Comparison of ENCODE assay signal across 21 cellular contexts in genomic region chr4:55291227-55291629, GRCh38. TPM values are rescaled to one million over a fixed set of nuclear protein-coding genes. Genes with fewer than 3 reads are reported as not detected.
DNase-seq lines count a peak whose midpoint lies in the region; ATAC-seq, FAIRE-seq and TF ChIP-seq lines count a peak whose summit lies in the region.
"Had no signal": no experiment of that assay in that cellular context is flagged by ENCODE, and none has a peak within 500 bp of the region (broad histone marks: within the 10 kb centered on the region; RNA-seq: fewer than 3 reads in every experiment).

No MANE protein-coding gene starts in this region.

- peak; percentile 85 for DNase-seq in Right ventricle myocardium inferior (ENCODE audit: missing footprints)
- no peak for DNase-seq in cardiac septum (ENCODE audit: low spot score)
- DNase-seq in fibroblast of lung (ENCODE audit: low read depth in 2 of 2): peak; percentile 14 to 39
- no peak for DNase-seq in keratinocyte (ENCODE audit: low read depth, low spot score)
- DNase-seq in T-helper 2 cell treated with Interferon-gamma antibody and Interleukin-4, amounts not matched to agents 5 μg/mL and 100 μg/mL, for 36 hours (ENCODE audit: low spot score): no peak
- DNase-seq in OCI-M2 (lab: John Stamatoyannopoulos, UW; ENCODE audit: unreplicated experiment): no peak
- DNase-seq in dorsolateral prefrontal cortex: no peak
- DNase-seq: 8988T; activated naive CD8-positive, alpha-beta T cell treated with anti-CD3 and anti-CD28 coated beads, Interleukin-2, amount 10 ng/mL, durations not matched to agents 7 days and 5 days; GDM1; HCEC 1CT; IMR-90; NCI-H146; NCI-H2171 treated with DMSO at 0.1 percent for 48 hours; right lobe of liver; upper lobe of left lung had no signal

- H3K36me3 ChIP-seq in fibroblast of lung (ENCODE audit: control insufficient read depth, insufficient read depth, low read length) (no peaks in the 10 kb centered on the region), keratinocyte (ENCODE audit: control insufficient read depth in 2 of 2, extremely low read depth in 1 of 2, insufficient read depth in 2 of 2, low read length in 2 of 2) (no peaks in the 10 kb centered on the region)
- H3K36me3 ChIP-seq: BLaER1 treated with 17β-estradiol and CSF1 and Interleukin-3, amounts not matched to agents 10 nM and 100 nM; right lobe of liver; upper lobe of left lung had no signal

- no peaks in the 10 kb centered on the region for H3K27me3 Mint-ChIP-seq in T-helper 2 cell treated with Interferon-gamma antibody and Interleukin-4, amounts not matched to agents 5 μg/mL and 100 μg/mL, for 36 hours (ENCODE audit: low read depth)
- H3K27me3 Mint-ChIP-seq: activated naive CD8-positive, alpha-beta T cell treated with anti-CD3 and anti-CD28 coated beads, Interleukin-2, amount 10 ng/mL, durations not matched to agents 7 days and 5 days had no signal

- H2AFZ ChIP-seq in fibroblast of lung (ENCODE audit: low read length): no peak overlapping the region
- no peak overlapping the region for H2AFZ ChIP-seq in keratinocyte (ENCODE audit: control insufficient read depth, low read length)

- H3K79me2 ChIP-seq in fibroblast of lung (ENCODE audit: control insufficient read depth, insufficient read depth, low read length) (no peaks in the 10 kb centered on the region), keratinocyte (ENCODE audit: control insufficient read depth, insufficient read depth, low read length) (no peaks in the 10 kb centered on the region)

- H4K20me1 ChIP-seq in fibroblast of lung (ENCODE audit: control insufficient read depth, extremely low read depth, insufficient read depth, low read length): no peaks in the 10 kb centered on the region
- no peaks in the 10 kb centered on the region for H4K20me1 ChIP-seq in keratinocyte (ENCODE audit: control insufficient read depth, extremely low read depth, insufficient read depth, low read length)
- H4K20me1 ChIP-seq: BLaER1 treated with 17β-estradiol and CSF1 and Interleukin-3, amounts not matched to agents 10 nM and 100 nM had no signal

- no peaks in the 10 kb centered on the region for H3K4me1 Mint-ChIP-seq in T-helper 2 cell treated with Interferon-gamma antibody and Interleukin-4, amounts not matched to agents 5 μg/mL and 100 μg/mL, for 36 hours (ENCODE audit: low read depth)
- H3K4me1 Mint-ChIP-seq: activated naive CD8-positive, alpha-beta T cell treated with anti-CD3 and anti-CD28 coated beads, Interleukin-2, amount 10 ng/mL, durations not matched to agents 7 days and 5 days had no signal

- no peak overlapping the region for H3K27ac ChIP-seq in fibroblast of lung (ENCODE audit: insufficient read depth, low read length)
- no peak overlapping the region for H3K27ac ChIP-seq in keratinocyte (ENCODE audit: control insufficient read depth, insufficient read depth, low read length)
- no peak overlapping the region for H3K27ac ChIP-seq in dorsolateral prefrontal cortex
- H3K27ac ChIP-seq: BLaER1 treated with 17β-estradiol and CSF1 and Interleukin-3, amounts not matched to agents 10 nM and 100 nM; right lobe of liver; upper lobe of left lung had no signal

- no peak overlapping the region for H3K9ac ChIP-seq in fibroblast of lung (ENCODE audit: insufficient read depth, low read length)
- H3K9ac ChIP-seq in keratinocyte (ENCODE audit: control insufficient read depth, extremely low read depth, insufficient read depth, low read length): no peak overlapping the region
- H3K9ac ChIP-seq: BLaER1 treated with 17β-estradiol and CSF1 and Interleukin-3, amounts not matched to agents 10 nM and 100 nM had no signal

- H3K4me1 ChIP-seq in fibroblast of lung (ENCODE audit: control insufficient read depth, extremely low read depth, insufficient read depth, low read length) (no peaks in the 10 kb centered on the region), keratinocyte (ENCODE audit: control insufficient read depth, extremely low read depth, insufficient read depth, low read length) (no peaks in the 10 kb centered on the region)
- H3K4me1 ChIP-seq: right lobe of liver, upper lobe of left lung had no signal

- ATAC-seq in Right ventricle myocardium inferior (peak; percentile 89), HG02571 (IDR thresholded peaks at IDR 0.05; ENCODE audit: unreplicated experiment) (no peak)
- ATAC-seq: GM12878, Panc1, right lobe of liver had no signal

- no peak overlapping the region for H3K4me2 ChIP-seq in fibroblast of lung (ENCODE audit: extremely low read depth, insufficient read depth, low read length)
- H3K4me2 ChIP-seq in keratinocyte (ENCODE audit: control insufficient read depth, extremely low read depth, insufficient read depth, low read depth, low read length): no peak overlapping the region
- H3K4me2 ChIP-seq: BLaER1 treated with 17β-estradiol and CSF1 and Interleukin-3, amounts not matched to agents 10 nM and 100 nM had no signal

- H3K9me1 ChIP-seq in keratinocyte (ENCODE audit: control insufficient read depth, extremely low read depth, insufficient read depth, low read length): no peaks in the 10 kb centered on the region

- TF ChIP-seq CTCF in fibroblast of lung (conservative IDR thresholded peaks at IDR 0.05 in 1 of 2, IDR thresholded peaks at IDR 0.05 in 1 of 2; ENCODE audit: low read depth in 1 of 2, low read length in 2 of 2) (no peak), keratinocyte (optimal IDR thresholded peaks at IDR 0.05 in 1 of 3, IDR thresholded peaks at IDR 0.05 in 1 of 3, conservative IDR thresholded peaks at IDR 0.05 in 1 of 3; ENCODE audit: extremely low read depth in 1 of 3, insufficient read depth in 2 of 3, low read length in 3 of 3) (no peak), dorsolateral prefrontal cortex (IDR thresholded peaks at IDR 0.05 in 54 of 56, conservative IDR thresholded peaks at IDR 0.05 in 2 of 56; ENCODE audit: low read depth in 1 of 56, partially characterized antibody in 56 of 56) (no peak)

- H3K4me3 ChIP-seq in fibroblast of lung (replicated peaks in 1 of 4; ENCODE audit: control extremely low read depth in 1 of 4, insufficient read depth in 1 of 4, low read depth in 3 of 4, low read length in 4 of 4) (no peak overlapping the region), keratinocyte (ENCODE audit: control insufficient read depth in 2 of 3, extremely low read depth in 1 of 3, insufficient read depth in 2 of 3, low read depth in 1 of 3, low read length in 3 of 3) (no peak overlapping the region), dorsolateral prefrontal cortex (no peak overlapping the region)
- H3K4me3 ChIP-seq: BLaER1 treated with 17β-estradiol and CSF1 and Interleukin-3, amounts not matched to agents 10 nM and 100 nM; GM12878; right lobe of liver; upper lobe of left lung had no signal

- dilution Hi-C loops in keratinocyte (cut with MboI; ENCODE audit: extremely low pct_ligation_motif_present, low sequenced_read_pairs): no loop called here

- no peaks in the 10 kb centered on the region for H3K36me3 Mint-ChIP-seq in T-helper 2 cell treated with Interferon-gamma antibody and Interleukin-4, amounts not matched to agents 5 μg/mL and 100 μg/mL, for 36 hours (ENCODE audit: low read depth)
- H3K36me3 Mint-ChIP-seq: activated naive CD8-positive, alpha-beta T cell treated with anti-CD3 and anti-CD28 coated beads, Interleukin-2, amount 10 ng/mL, durations not matched to agents 7 days and 5 days had no signal

- H3K9me3 Mint-ChIP-seq in T-helper 2 cell treated with Interferon-gamma antibody and Interleukin-4, amounts not matched to agents 5 μg/mL and 100 μg/mL, for 36 hours: no peaks in the 10 kb centered on the region
- H3K9me3 Mint-ChIP-seq: activated naive CD8-positive, alpha-beta T cell treated with anti-CD3 and anti-CD28 coated beads, Interleukin-2, amount 10 ng/mL, durations not matched to agents 7 days and 5 days had no signal

- no peak overlapping the region for H3K27ac Mint-ChIP-seq in T-helper 2 cell treated with Interferon-gamma antibody and Interleukin-4, amounts not matched to agents 5 μg/mL and 100 μg/mL, for 36 hours
- H3K27ac Mint-ChIP-seq: activated naive CD8-positive, alpha-beta T cell treated with anti-CD3 and anti-CD28 coated beads, Interleukin-2, amount 10 ng/mL, durations not matched to agents 7 days and 5 days had no signal

- peak; percentile 13 for FAIRE-seq in keratinocyte (lab: Jason Lieb, UNC)
- FAIRE-seq: D721Med, GM12878 had no signal

- intact Hi-C loops in Right ventricle myocardium inferior (cut with DNase I): no loop called here
- intact Hi-C loops in cardiac septum (cut with DNase I): no loop called here
- intact Hi-C loops in dorsolateral prefrontal cortex (cut with DNase I): no loop called here

- H3K27me3 ChIP-seq in fibroblast of lung (ENCODE audit: control insufficient read depth, insufficient read depth, low read length) (no peaks in the 10 kb centered on the region), keratinocyte (ENCODE audit: control insufficient read depth, extremely low read depth, insufficient read depth, low read length) (no peaks in the 10 kb centered on the region), dorsolateral prefrontal cortex (peaks cover 0 to 4% (median 0%) of the 10 kb centered on the region in 45 donors)
- H3K27me3 ChIP-seq: BLaER1 treated with 17β-estradiol and CSF1 and Interleukin-3, amounts not matched to agents 10 nM and 100 nM; right lobe of liver; upper lobe of left lung had no signal

- no peaks in the 10 kb centered on the region for H3K9me3 ChIP-seq in fibroblast of lung (ENCODE audit: control insufficient read depth, insufficient read depth, low read depth, low read length)
- H3K9me3 ChIP-seq in keratinocyte (ENCODE audit: control insufficient read depth, low read depth, low read length): no peaks in the 10 kb centered on the region
- H3K9me3 ChIP-seq: right lobe of liver, upper lobe of left lung had no signal

- no peak overlapping the region for H3K4me3 Mint-ChIP-seq in T-helper 2 cell treated with Interferon-gamma antibody and Interleukin-4, amounts not matched to agents 5 μg/mL and 100 μg/mL, for 36 hours
- H3K4me3 Mint-ChIP-seq: activated naive CD8-positive, alpha-beta T cell treated with anti-CD3 and anti-CD28 coated beads, Interleukin-2, amount 10 ng/mL, durations not matched to agents 7 days and 5 days had no signal

RNA-seq across cellular contexts. Expression of gene SRD5A3, which starts 54.8 kb away (rescaled TPM):
- total RNA-seq in Right ventricle myocardium inferior (9.5 TPM), cardiac septum (7.3 TPM), fibroblast of lung (4.6 and 5.0 TPM in 2 replicates), dorsolateral prefrontal cortex (10 to 100 TPM in 112 of 120 experiments, 1 to 10 TPM in 8; 6.0 to 34.8 (median 15.9) TPM)
- polyA plus RNA-seq in fibroblast of lung (12.3 and 14.3 TPM in 2 replicates), keratinocyte (7.3 to 15.9 TPM (median 15.6 TPM) in 3 replicates)
- 12.6 and 15.7 TPM in 2 replicates for polyA plus RNA-seq in fibroblast of lung (2012)
- polyA minus RNA-seq in fibroblast of lung (ENCODE audit: low replicate concordance) (22.0 and 22.2 TPM in 2 replicates), keratinocyte (7.5 to 15.1 TPM (median 14.3 TPM) in 3 replicates)
- polyA plus RNA-seq in keratinocyte (2011; ENCODE audit: low read depth): 3.5 TPM
- polyA plus RNA-seq in keratinocyte (2011; cell fraction: cytosol; rRNA removed): 9.0 and 17.5 TPM in 2 replicates
- polyA plus RNA-seq in keratinocyte (2011; cell fraction: nucleus; rRNA removed): 6.5 and 9.2 TPM in 2 replicates
- polyA plus RNA-seq in keratinocyte (2012; ENCODE audit: low replicate concordance): 8.4 and 13.9 TPM in 2 replicates
- polyA minus RNA-seq in keratinocyte (2011; cell fraction: cytosol; rRNA and poly(A)+ RNA removed): 12.1 TPM
- polyA minus RNA-seq in keratinocyte (2011; cell fraction: nucleus; rRNA and poly(A)+ RNA removed): 2.0 and 4.7 TPM in 2 replicates

Comparison
In these comparisons a context has a peak if more than half of its experiments do, and no peak if none do; other contexts are left out.
1. DNase-seq: peak in Right ventricle myocardium inferior (single experiment) and fibroblast of lung (2 of 2); none in cardiac septum (single experiment), keratinocyte (single experiment), T-helper 2 cell treated with Interferon-gamma antibody and Interleukin-4, amounts not matched to agents 5 μg/mL and 100 μg/mL, for 36 hours (single experiment), OCI-M2 (single experiment) and dorsolateral prefrontal cortex (0 of 10).